ENCODE assay signal across 18 cellular contexts in the genomic region with DNA sequence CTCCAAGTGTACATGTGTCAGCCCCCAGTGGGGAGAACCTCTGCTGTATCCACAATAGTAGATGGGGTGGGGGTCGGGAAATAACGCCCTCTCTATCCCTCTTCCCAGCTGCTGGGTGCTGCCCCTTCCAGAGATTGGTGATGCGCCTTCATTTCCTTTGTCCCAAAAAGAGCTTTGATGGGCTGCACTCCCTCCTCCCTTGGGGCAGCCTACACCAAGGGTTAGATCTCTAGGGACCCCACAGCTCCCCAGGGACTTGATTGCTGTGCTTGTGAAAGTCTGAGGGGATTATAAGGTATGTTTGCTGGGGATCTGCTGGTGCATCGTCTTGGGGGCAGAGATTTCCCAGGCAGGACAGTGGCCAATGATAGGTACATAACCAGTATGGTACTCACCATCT.
A peak's percentile ranks its signal among the peaks of the same experiment; 100 is the strongest.
DNase-seq lines count a peak whose midpoint lies in the region; ATAC-seq and TF ChIP-seq lines count a peak whose summit lies in the region.
"Had no signal": no experiment of that assay in that cellular context is flagged by ENCODE, and none has a peak within 500 bp of the region (broad histone marks: within the 10 kb centered on the region; RNA-seq: fewer than 3 reads in every experiment).

No MANE protein-coding gene starts in this region.

- in situ Hi-C loops in GM13977 (cut with MboI; ENCODE audit: low pct_unique_long_range_greater_than_20kb, low sequenced_read_pairs, unreplicated experiment): no loop called here

- H3K79me2 ChIP-seq in SK-N-SH (ENCODE audit: insufficient read depth) (no peaks in the 10 kb centered on the region), OCI-LY3 (ENCODE audit: low read length) (no peaks in the 10 kb centered on the region)

- peak overlapping the region; percentile 43; the same call in 1 of the 2 replicates for H3K4me2 ChIP-seq in SK-N-SH
- peak overlapping the region; percentile 45; the same call in 1 of the 2 replicates for H3K4me2 ChIP-seq in OCI-LY3 (ENCODE audit: low read length)
- H3K4me2 ChIP-seq: A549; BLaER1 treated with 17β-estradiol and CSF1 and Interleukin-3, amounts not matched to agents 10 nM and 100 nM had no signal

- no peaks in the 10 kb centered on the region for H3K9me2 ChIP-seq in SK-N-SH

- no peak for ATAC-seq in SK-N-SH treated with all-trans-retinoic acid at 6 μM for 48 hours
- ATAC-seq in aorta (ENCODE audit: low FRiP score): peak; percentile 48

- TF ChIP-seq RAD21 in SK-N-SH (IDR thresholded peaks at IDR 0.05; ENCODE audit: low read length): no peak

- POLR2A ChIA-PET in SK-N-SH (lab: Yijun Ruan, JAX): no interaction called here

- H3K9ac ChIP-seq in SK-N-SH (no peak overlapping the region), OCI-LY3 (ENCODE audit: low read length) (no peak overlapping the region)
- H3K9ac ChIP-seq: BLaER1 treated with 17β-estradiol and CSF1 and Interleukin-3, amounts not matched to agents 10 nM and 100 nM had no signal

- no peaks in the 10 kb centered on the region for H3F3A ChIP-seq in SK-N-SH (replicated peaks; ENCODE audit: insufficient read depth)

- no peaks in the 10 kb centered on the region for H4K20me1 ChIP-seq in SK-N-SH (ENCODE audit: insufficient read depth)
- H4K20me1 ChIP-seq in OCI-LY3 (ENCODE audit: insufficient read depth, low read length): no peaks in the 10 kb centered on the region
- H4K20me1 ChIP-seq: BLaER1 treated with 17β-estradiol and CSF1 and Interleukin-3, amounts not matched to agents 10 nM and 100 nM had no signal

- H3K36me3 ChIP-seq in SK-N-SH (replicated peaks in 1 of 2; ENCODE audit: control insufficient read depth in 1 of 2, insufficient read depth in 2 of 2, low read length in 1 of 2) (no peaks in the 10 kb centered on the region), OCI-LY3 (replicated peaks; ENCODE audit: low read depth, low read length) (no peaks in the 10 kb centered on the region), aorta (ENCODE audit: control insufficient read depth in 1 of 2, insufficient read depth in 2 of 2, low read length in 1 of 2) (no peaks in the 10 kb centered on the region)
- H3K36me3 ChIP-seq: BE2C; BLaER1 treated with 17β-estradiol and CSF1 and Interleukin-3, amounts not matched to agents 10 nM and 100 nM had no signal

- intact Hi-C loops in aorta (cut with DNase I): loop anchor here in 1 of 2 donors (10.0 kb wide), 2 partner anchors 1031 to 1081 kb away; no protein-coding TSS in a partner anchor

- H3K4me3 ChIP-seq in SK-N-SH (ENCODE audit: low read depth in 2 of 2, low read length in 1 of 2) (no peak overlapping the region), OCI-LY3 (ENCODE audit: low read length) (no peak overlapping the region), aorta (ENCODE audit: low read length in 2 of 2) (no peak overlapping the region)
- H3K4me3 ChIP-seq: A549; BLaER1 treated with 17β-estradiol and CSF1 and Interleukin-3, amounts not matched to agents 10 nM and 100 nM had no signal

- TF ChIP-seq EP300 in SK-N-SH (IDR thresholded peaks at IDR 0.05; ENCODE audit: borderline replicate concordance in 1 of 2, low read depth in 1 of 2, low read length in 1 of 2): no peak

- DNase-seq in SK-N-SH (no peak), aorta (no peak), GM13977 (ENCODE audit: low spot score) (no peak), ecto neural progenitor cell (ENCODE audit: low spot score) (no peak)
- DNase-seq: 8988T; AML-193; CD4-positive, alpha-beta T cell; CD8-positive, alpha-beta memory T cell; DMS 273 treated with DMSO at 0.1 percent for 48 hours; DMS79; EL; GOT3; HCEC 1CT had no signal

- no peak overlapping the region for H3K27ac ChIP-seq in SK-N-SH (ENCODE audit: low read depth in 2 of 2, low read length in 1 of 2)
- H3K27ac ChIP-seq in OCI-LY3 (ENCODE audit: low read length): no peak overlapping the region
- no peak overlapping the region for H3K27ac ChIP-seq in aorta (ENCODE audit: low read depth in 1 of 2, low read length in 2 of 2)
- H3K27ac ChIP-seq: A549; BLaER1 treated with 17β-estradiol and CSF1 and Interleukin-3, amounts not matched to agents 10 nM and 100 nM had no signal

- CTCF ChIA-PET in SK-N-SH (lab: Yijun Ruan, JAX): interaction anchor here (0.6 to 2.4 kb wide), 17 partner anchors 9 to 1082 kb away, joined by 3 to 16 read pairs (median 4); no protein-coding TSS in a partner anchor

- no peak for TF ChIP-seq CTCF in SK-N-SH (IDR thresholded peaks at IDR 0.05)
- no peak for TF ChIP-seq CTCF in OCI-LY3 (IDR thresholded peaks at IDR 0.05; ENCODE audit: low read depth, low read length)
- TF ChIP-seq CTCF in GM13977 (IDR thresholded peaks at IDR 0.05; ENCODE audit: extremely low read depth, insufficient read depth, missing control alignments): no peak

- H3K27me3 ChIP-seq in SK-N-SH (ENCODE audit: insufficient read depth): no peaks in the 10 kb centered on the region
- H3K27me3 ChIP-seq in OCI-LY3 (ENCODE audit: low read depth, low read length): no peaks in the 10 kb centered on the region
- H3K27me3 ChIP-seq in aorta (ENCODE audit: control insufficient read depth in 1 of 2, insufficient read depth in 2 of 2, low read length in 1 of 2): no peaks in the 10 kb centered on the region
- H3K27me3 ChIP-seq: BE2C; BLaER1 treated with 17β-estradiol and CSF1 and Interleukin-3, amounts not matched to agents 10 nM and 100 nM had no signal

- no peak overlapping the region for H2AFZ ChIP-seq in SK-N-SH (ENCODE audit: low read depth)
- H2AFZ ChIP-seq in OCI-LY3 (ENCODE audit: low read depth, low read length): peak overlapping the region; percentile 59; the same call in 1 of the 2 replicates

- H3K4me1 ChIP-seq in SK-N-SH (ENCODE audit: control insufficient read depth in 1 of 2, insufficient read depth in 2 of 2, low read depth in 1 of 2, low read length in 1 of 2): no peaks in the 10 kb centered on the region
- H3K4me1 ChIP-seq in OCI-LY3 (ENCODE audit: low read length): peaks cover 4% of the 10 kb centered on the region
- no peaks in the 10 kb centered on the region for H3K4me1 ChIP-seq in aorta (ENCODE audit: control insufficient read depth in 1 of 2, insufficient read depth in 2 of 2, low read length in 2 of 2)
- H3K4me1 ChIP-seq: A549; BE2C; BLaER1 treated with 17β-estradiol and CSF1 and Interleukin-3, amounts not matched to agents 10 nM and 100 nM had no signal

- 0% methylated on average over 1 of the region's 4 CpGs for WGBS in SK-N-SH (ENCODE audit: low lambda C conversion rate)
- WGBS in aorta, 2 donors: 71 to 72% methylated on average over 4 of the region's 4 CpGs

- no peaks in the 10 kb centered on the region for H3K9me3 ChIP-seq in SK-N-SH
- H3K9me3 ChIP-seq in OCI-LY3 (ENCODE audit: insufficient read depth, low read length): no peaks in the 10 kb centered on the region
- no peaks in the 10 kb centered on the region for H3K9me3 ChIP-seq in aorta (ENCODE audit: control insufficient read depth, low read length)
- H3K9me3 ChIP-seq: A549; BE2C; BLaER1 treated with 17β-estradiol and CSF1 and Interleukin-3, amounts not matched to agents 10 nM and 100 nM had no signal

TF ChIP-seq in SK-N-SH, 30 proteins besides CTCF, POLR2A, EP300 and RAD21 (continues in another document):
- TF ChIP-seq SMC3 (IDR thresholded peaks at IDR 0.05; ENCODE audit: low read depth, low read length): no peak
- TF ChIP-seq ELF1 (IDR thresholded peaks at IDR 0.05): no peak
- TF ChIP-seq, protein P1, sequence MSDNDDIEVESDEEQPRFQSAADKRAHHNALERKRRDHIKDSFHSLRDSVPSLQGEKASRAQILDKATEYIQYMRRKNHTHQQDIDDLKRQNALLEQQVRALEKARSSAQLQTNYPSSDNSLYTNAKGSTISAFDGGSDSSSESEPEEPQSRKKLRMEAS (IDR thresholded peaks at IDR 0.05; ENCODE audit: low read depth): no peak
- no peak for TF ChIP-seq TCF12 (IDR thresholded peaks at IDR 0.05)
- TF ChIP-seq, protein P2, sequence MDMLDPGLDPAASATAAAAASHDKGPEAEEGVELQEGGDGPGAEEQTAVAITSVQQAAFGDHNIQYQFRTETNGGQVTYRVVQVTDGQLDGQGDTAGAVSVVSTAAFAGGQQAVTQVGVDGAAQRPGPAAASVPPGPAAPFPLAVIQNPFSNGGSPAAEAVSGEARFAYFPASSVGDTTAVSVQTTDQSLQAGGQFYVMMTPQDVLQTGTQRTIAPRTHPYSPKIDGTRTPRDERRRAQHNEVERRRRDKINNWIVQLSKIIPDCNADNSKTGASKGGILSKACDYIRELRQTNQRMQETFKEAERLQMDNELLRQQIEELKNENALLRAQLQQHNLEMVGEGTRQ (IDR thresholded peaks at IDR 0.05; ENCODE audit: borderline replicate concordance, low read depth, low read length): no peak
- TF ChIP-seq GATA2 (CRISPR knock-in tag; IDR thresholded peaks at IDR 0.05): no peak

TF ChIP-seq in SK-N-SH treated with all-trans-retinoic acid at 6 μM for 48 hours, 23 proteins besides CTCF, POLR2A, EP300 and RAD21:
- TF ChIP-seq, protein P3, sequence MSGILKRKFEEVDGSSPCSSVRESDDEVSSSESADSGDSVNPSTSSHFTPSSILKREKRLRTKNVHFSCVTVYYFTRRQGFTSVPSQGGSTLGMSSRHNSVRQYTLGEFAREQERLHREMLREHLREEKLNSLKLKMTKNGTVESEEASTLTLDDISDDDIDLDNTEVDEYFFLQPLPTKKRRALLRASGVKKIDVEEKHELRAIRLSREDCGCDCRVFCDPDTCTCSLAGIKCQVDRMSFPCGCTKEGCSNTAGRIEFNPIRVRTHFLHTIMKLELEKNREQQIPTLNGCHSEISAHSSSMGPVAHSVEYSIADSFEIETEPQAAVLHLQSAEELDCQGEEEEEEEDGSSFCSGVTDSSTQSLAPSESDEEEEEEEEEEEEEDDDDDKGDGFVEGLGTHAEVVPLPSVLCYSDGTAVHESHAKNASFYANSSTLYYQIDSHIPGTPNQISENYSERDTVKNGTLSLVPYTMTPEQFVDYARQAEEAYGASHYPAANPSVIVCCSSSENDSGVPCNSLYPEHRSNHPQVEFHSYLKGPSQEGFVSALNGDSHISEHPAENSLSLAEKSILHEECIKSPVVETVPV (CRISPR knock-in tag; IDR thresholded peaks at IDR 0.05): no peak
- no peak for TF ChIP-seq BACH2 (CRISPR knock-in tag; IDR thresholded peaks at IDR 0.05; ENCODE audit: borderline replicate concordance)
- TF ChIP-seq ARNTL (CRISPR knock-in tag; IDR thresholded peaks at IDR 0.05; ENCODE audit: borderline replicate concordance, low read depth): no peak
- TF ChIP-seq PPARA (CRISPR knock-in tag; IDR thresholded peaks at IDR 0.05; ENCODE audit: borderline replicate concordance): no peak
- no peak for TF ChIP-seq RARB (CRISPR knock-in tag; IDR thresholded peaks at IDR 0.05)
